ENCODE assay signal across 8 cellular contexts in genomic region chr10:79316671-79317431, GRCh38. TPM values are rescaled to one million over a fixed set of nuclear protein-coding genes. Genes with fewer than 3 reads are reported as not detected.
DNase-seq lines count a peak whose midpoint lies in the region; ATAC-seq, FAIRE-seq and TF ChIP-seq lines count a peak whose summit lies in the region.

No MANE protein-coding gene starts in this region.

- peaks cover 6% of the 10 kb centered on the region for H3K9me1 ChIP-seq in K562 (ENCODE audit: control insufficient read depth, insufficient read depth, low read length)

- H3K27ac ChIP-seq in K562 (ENCODE audit: extremely low read depth, low read depth, low read length) = no peak overlapping the region; the same call in 2 of the 3 replicates

- CTCF ChIA-PET in K562 (lab: Yijun Ruan, JAX; ENCODE audit: low intra/inter-chr PET ratio) = no interaction called here

- H4K20me1 ChIP-seq in K562 (replicated peaks; ENCODE audit: control insufficient read depth, insufficient read depth, low read length) = no peaks in the 10 kb centered on the region

- in situ Hi-C loops in K562 (cut with MboI) = no loop called here

- DNase-seq in activated naive CD4-positive, alpha-beta T cell treated with Interleukin-2 at 50 U/mL for 16 hours = peak; percentile 9
- DNase-seq in activated naive CD4-positive, alpha-beta T cell treated with anti-CD3 and anti-CD28 coated beads, Interleukin-2, amount 50 U/mL, for 16 hours = no peak
- DNase-seq in NB4 (ENCODE audit: low read depth) (peak; percentile 94), K562 (ENCODE audit: extremely low read depth in 1 of 4, low spot score in 3 of 4) (no peak), sciatic nerve (ENCODE audit: low spot score) (no peak), cerebellum (ENCODE audit: low spot score) (no peak), NOMO-1 treated with DMSO at 0.1 percent for 48 hours (lab: John Stamatoyannopoulos, UW; ENCODE audit: unreplicated experiment) (no peak)

- no peak for TF ChIP-seq EP300 in K562 (IDR thresholded peaks at IDR 0.05; ENCODE audit: low read length)

- WGBS in K562 (ENCODE audit: insufficient coverage, low coverage, missing lambda C conversion rate) = 38% methylated on average over 13 of the region's 13 CpGs

- H3K27me3 ChIP-seq in K562 (ENCODE audit: control insufficient read depth in 2 of 2, insufficient read depth in 2 of 2, low read length in 2 of 2) = peaks cover 0 to 22% of the 10 kb centered on the region in 2 experiments; a peak in 3 of 5 replicates

- no peak overlapping the region for H2AFZ ChIP-seq in K562 (ENCODE audit: low read depth, low read length)

- peaks cover 5% of the 10 kb centered on the region; the same call in 1 of the 3 replicates for H3K36me3 ChIP-seq in K562 (ENCODE audit: control insufficient read depth, insufficient read depth, low read length)

- no peaks in the 10 kb centered on the region for H3K9me3 ChIP-seq in K562 (replicated peaks; ENCODE audit: control insufficient read depth, insufficient read depth, low read depth, low read length)

- FAIRE-seq in K562 (lab: Jason Lieb, UNC) = peak; percentile 72

- intact Hi-C loops in K562 (cut with micrococcal nuclease) (no loop called here), sciatic nerve (cut with DNase I) (no loop called here)

- peak; percentile 20 for TF ChIP-seq CTCF in NB4 (IDR thresholded peaks at IDR 0.05; ENCODE audit: low read depth, low read length)
- TF ChIP-seq CTCF in K562 (IDR thresholded peaks at IDR 0.05 in 2 of 3, conservative IDR thresholded peaks at IDR 0.05 in 1 of 3; ENCODE audit: insufficient read depth in 2 of 3, low read depth in 1 of 3, low read length in 3 of 3) = 0 out of 6 replicates have a peak, but pooled peaks of 2 of the 3 experiments have one; percentile 0 to 5

- POLR2A ChIA-PET in K562 (lab: Yijun Ruan, JAX) = interaction anchor here (0.8 to 1.1 kb wide), 3 partner anchors 13 to 18 kb away, joined by 4 read pairs; no protein-coding TSS in a partner anchor

- H3K79me2 ChIP-seq in K562 (ENCODE audit: control insufficient read depth, insufficient read depth, low read length) = no peaks in the 10 kb centered on the region

- H3K4me2 ChIP-seq in K562 (ENCODE audit: insufficient read depth, low read length) = no peak overlapping the region; the same call in 1 of the 2 replicates

- TF ChIP-seq RAD21 in K562 (CRISPR knock-in tag; conservative IDR thresholded peaks at IDR 0.05 in 1 of 2, IDR thresholded peaks at IDR 0.05 in 1 of 2) = no peak; a peak in 1 of 4 replicates

- BruUV-seq in K562 (replicated peaks; lab: Mats Ljungman, UMichigan) = no TSS peak

- ATAC-seq in HG02571 (IDR thresholded peaks at IDR 0.05; ENCODE audit: unreplicated experiment) (peak; percentile 43), K562 (peak; percentile 44), sciatic nerve (peak; percentile 6)

- peaks cover 21 to 25% of the 10 kb centered on the region in 2 experiments for H3K4me1 ChIP-seq in K562 (replicated peaks in 1 of 2; ENCODE audit: control insufficient read depth in 2 of 2, insufficient read depth in 2 of 2, low read length in 2 of 2)

- H3K4me3 ChIP-seq in NB4 (ENCODE audit: low read depth, low read length) (no peak overlapping the region), K562 (no peak overlapping the region)

- TF ChIP-seq POLR2A in NB4 (IDR thresholded peaks at IDR 0.05; ENCODE audit: extremely low read depth, insufficient read length) = no peak
- no peak; the same call in 1 of the 2 replicates for TF ChIP-seq POLR2A in K562 (conservative IDR thresholded peaks at IDR 0.05)

- peak overlapping the region in 1 of 2 experiments; percentile 45; a peak in 1 of 4 replicates for H3K9ac ChIP-seq in K562 (ENCODE audit: insufficient read depth in 1 of 2, low read depth in 2 of 2, low read length in 2 of 2)

TF ChIP-seq in K562, 482 proteins besides CTCF, POLR2A, EP300 and RAD21:
- peak; percentile 20; the same call in 1 of the 2 replicates for TF ChIP-seq MAX (CRISPR knock-in tag; IDR thresholded peaks at IDR 0.05)
- TF ChIP-seq SUPT5H (IDR thresholded peaks at IDR 0.05) = 0 out of 2 replicates have a peak, but pooled peaks have one; percentile 14
- peak; percentile 47 for TF ChIP-seq POLR2G (IDR thresholded peaks at IDR 0.05; ENCODE audit: low read depth, low read length)
- peak; percentile 27 for TF ChIP-seq POLR2B (IDR thresholded peaks at IDR 0.05; ENCODE audit: low read depth, partially characterized antibody)
- no peak for TF ChIP-seq ARID3B (CRISPR knock-in tag; IDR thresholded peaks at IDR 0.05; ENCODE audit: borderline replicate concordance)
- TF ChIP-seq IRF2 (CRISPR knock-in tag; IDR thresholded peaks at IDR 0.05) = 0 out of 2 replicates have a peak, but pooled peaks have one; percentile 25
- TF ChIP-seq MLX (CRISPR knock-in tag; conservative IDR thresholded peaks at IDR 0.05) = no peak

RNA-seq across cellular contexts. Expression of gene PPIF, which starts 30.4 kb away (rescaled TPM):
- total RNA-seq in K562 (2011; cell fraction: chromatin; rRNA removed; ENCODE audit: low replicate concordance) = 96.3 and 215 TPM in 2 replicates
- 144 and 155 TPM in 2 replicates for total RNA-seq in K562 (2011; cell fraction: nucleolus; rRNA removed)
- 118 and 119 TPM in 2 replicates for total RNA-seq in K562 (2011; cell fraction: nucleoplasm; rRNA removed)
- total RNA-seq in K562 (2014; rRNA removed) (53.4 and 69.8 TPM in 2 replicates), K562 (2014; rRNA removed; fragmentation: Illumina TruSeq; extraction: Trizol) (97.7 and 108 TPM in 2 replicates), K562 (2015; rRNA removed; fragmentation: Illumina TruSeq; extraction: Trizol) (117 and 119 TPM in 2 replicates), K562 (2021) (235 and 239 TPM in 2 replicates), sciatic nerve (18.8 TPM), cerebellum (10.9 TPM)
- polyA plus RNA-seq in K562 (2011; rRNA removed) (148 and 175 TPM in 2 replicates), K562 (2014; fragmentation: Illumina TruSeq; extraction: Trizol) (250 and 287 TPM in 2 replicates), K562 (2014; fragmentation: Nextera tagmentation; extraction: Ambion mirVana) (10 to 100 TPM; 40.9 to 51.1 TPM), K562 (2014; rRNA removed) (154 and 168 TPM in 2 replicates)
- polyA plus RNA-seq in K562 (2011; cell fraction: cytosol; rRNA removed) = 202 and 255 TPM in 2 replicates
- 198 and 337 TPM in 2 replicates for polyA plus RNA-seq in K562 (2011; cell fraction: nucleus; rRNA removed)
- polyA plus RNA-seq in K562 (2012) = 180 and 222 TPM in 2 replicates
- polyA minus RNA-seq in K562 (2011; rRNA and poly(A)+ RNA removed) = 91.8 and 131 TPM in 2 replicates
- polyA minus RNA-seq in K562 (2011; cell fraction: cytosol; rRNA and poly(A)+ RNA removed) = 98.9 and 104 TPM in 2 replicates
- polyA minus RNA-seq in K562 (2011; cell fraction: nucleus; rRNA and poly(A)+ RNA removed) = 116 and 136 TPM in 2 replicates

Comparison
In these comparisons a context has a peak if more than half of its experiments do, and no peak if none do; other contexts are left out.
1. DNase-seq: peak in activated naive CD4-positive, alpha-beta T cell treated with Interleukin-2 at 50 U/mL for 16 hours (single experiment) and NB4 (single experiment); none in activated naive CD4-positive, alpha-beta T cell treated with anti-CD3 and anti-CD28 coated beads, Interleukin-2, amount 50 U/mL, for 16 hours (single experiment), K562 (0 of 4), sciatic nerve (single experiment), cerebellum (single experiment) and NOMO-1 treated with DMSO at 0.1 percent for 48 hours (single experiment).
2. Peak in every context shown above with its lines, with median percentiles within 50 percentile points of each other: ATAC-seq.